8 cellular contexts compared by ENCODE assay signal in the genomic region with DNA sequence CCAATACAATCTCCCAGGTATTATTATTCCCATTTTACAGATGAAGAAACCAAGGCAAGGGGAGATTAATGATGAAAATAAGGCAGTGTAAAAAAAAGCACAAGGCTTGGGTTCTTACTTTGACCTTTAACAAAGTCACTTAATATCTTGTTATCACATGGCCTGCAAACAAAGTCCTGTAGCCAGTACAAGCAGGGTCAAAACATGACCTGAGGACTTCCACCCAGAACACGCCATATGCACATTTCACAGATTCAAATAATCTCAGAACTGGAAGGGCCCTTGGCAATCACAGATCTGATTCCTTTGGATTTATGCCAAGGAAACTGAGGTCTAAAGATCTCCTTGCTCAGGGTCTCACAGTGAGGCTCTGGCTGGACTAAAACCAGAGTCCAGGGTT.
"Had no signal": no experiment of that assay in that cellular context is flagged by ENCODE, and none has a peak within 500 bp of the region (broad histone marks: within the 10 kb centered on the region; RNA-seq: fewer than 3 reads in every experiment).

No MANE protein-coding gene starts in this region.

- DNase-seq: GDM1, GF-D8 had no signal

- FAIRE-seq: G401.6, GM12878, GM12891, GM12892, GM18507, GM19239 had no signal

- ATAC-seq: GM12878 had no signal

- H3K4me3 ChIP-seq: GM12878 had no signal
